10 cellular contexts compared by ENCODE assay signal in genomic region chr19:4391701-4392543, GRCh38. TPM values are rescaled to one million over a fixed set of nuclear protein-coding genes. Genes with fewer than 3 reads are reported as not detected.
A peak's percentile ranks its signal among the peaks of the same experiment; 100 is the strongest.
DNase-seq lines count a peak whose midpoint lies in the region; ATAC-seq and TF ChIP-seq lines count a peak whose summit lies in the region.
"Had no signal": no experiment of that assay in that cellular context is flagged by ENCODE, and none has a peak within 500 bp of the region (broad histone marks: within the 10 kb centered on the region; RNA-seq: fewer than 3 reads in every experiment).

No MANE protein-coding gene starts in this region.

- H3K27me3 Mint-ChIP-seq in activated CD4-positive, alpha-beta memory T cell treated with anti-CD3 and anti-CD28 coated beads, Interleukin-2, amount 10 ng/mL, durations not matched to agents 7 days and 5 days, result no peaks in the 10 kb centered on the region

- H3K27ac Mint-ChIP-seq in activated CD4-positive, alpha-beta memory T cell treated with anti-CD3 and anti-CD28 coated beads, Interleukin-2, amount 10 ng/mL, durations not matched to agents 7 days and 5 days, result no peak overlapping the region

- H3K36me3 Mint-ChIP-seq in activated CD4-positive, alpha-beta memory T cell treated with anti-CD3 and anti-CD28 coated beads, Interleukin-2, amount 10 ng/mL, durations not matched to agents 7 days and 5 days (ENCODE audit: low read depth), result peaks cover 48% of the 10 kb centered on the region

- peak; percentile 86 for DNase-seq in ELR (ENCODE audit: low read depth)
- peak; percentile 79 to 90 for DNase-seq in cardiac fibroblast (ENCODE audit: low read depth in 2 of 2)
- DNase-seq in hepatic stellate cell (ENCODE audit: low spot score), result peak; percentile 58
- DNase-seq in sciatic nerve (ENCODE audit: low spot score), result no peak
- no peak for DNase-seq in NOMO-1 treated with dmso at 0.1 percent for 144 hours (lab: John Stamatoyannopoulos, UW; ENCODE audit: unreplicated experiment)
- DNase-seq in activated CD4-positive, alpha-beta memory T cell treated with anti-CD3 and anti-CD28 coated beads, Interleukin-2, amount 10 ng/mL, durations not matched to agents 7 days and 5 days, result no peak
- no peak for DNase-seq in activated CD4-positive, CD25-positive, alpha-beta regulatory T cell treated with anti-CD3 and anti-CD28 coated beads, Interleukin-2, amount 50 U/mL, for 72 hours
- DNase-seq: activated CD8-positive, alpha-beta memory T cell treated with anti-CD3 and anti-CD28 coated beads for 24 hours; NCI-H69 had no signal

- POLR2A ChIA-PET in activated CD4-positive, alpha-beta memory T cell treated with anti-CD3 and anti-CD28 coated beads, Interleukin-2, amount 10 ng/mL, durations not matched to agents 7 days and 5 days (lab: Charles Lee), result interaction anchor here (1.3 kb wide), 1 partner anchor 22 kb away, joined by 6 read pairs; no protein-coding TSS in a partner anchor

- peak overlapping the region in 1 of 2 donors; percentile 24 for H3K4me3 ChIP-seq in cardiac fibroblast (replicated peaks in 1 of 2; ENCODE audit: low read depth in 2 of 2, low read length in 2 of 2)

- no peak overlapping the region for H3K4me3 Mint-ChIP-seq in activated CD4-positive, alpha-beta memory T cell treated with anti-CD3 and anti-CD28 coated beads, Interleukin-2, amount 10 ng/mL, durations not matched to agents 7 days and 5 days

- intact Hi-C loops in sciatic nerve (cut with DNase I), result no loop called here

- CTCF ChIA-PET in activated CD4-positive, alpha-beta memory T cell treated with anti-CD3 and anti-CD28 coated beads, Interleukin-2, amount 10 ng/mL, durations not matched to agents 7 days and 5 days (lab: Charles Lee), result interaction anchor here (0.8 to 1.3 kb wide), 2 partner anchors 10 to 22 kb away, joined by 3 to 4 read pairs; no protein-coding TSS in a partner anchor

- H3K9me3 Mint-ChIP-seq in activated CD4-positive, alpha-beta memory T cell treated with anti-CD3 and anti-CD28 coated beads, Interleukin-2, amount 10 ng/mL, durations not matched to agents 7 days and 5 days, result no peaks in the 10 kb centered on the region

- TF ChIP-seq CTCF in cardiac fibroblast (IDR thresholded peaks at IDR 0.05; ENCODE audit: low read depth, low read length), result no peak

- peaks cover 55% of the 10 kb centered on the region for H3K4me1 Mint-ChIP-seq in activated CD4-positive, alpha-beta memory T cell treated with anti-CD3 and anti-CD28 coated beads, Interleukin-2, amount 10 ng/mL, durations not matched to agents 7 days and 5 days

- peak; percentile 31 for ATAC-seq in sciatic nerve
- ATAC-seq in HG03432 (IDR thresholded peaks at IDR 0.05; ENCODE audit: unreplicated experiment), result no peak

RNA-seq across cellular contexts. Expression of gene SH3GL1, which starts 8.4 kb away (rescaled TPM):
- 71.8 TPM for total RNA-seq in sciatic nerve
- total RNA-seq in activated CD4-positive, alpha-beta memory T cell treated with anti-CD3 and anti-CD28 coated beads, Interleukin-2, amount 10 ng/mL, durations not matched to agents 7 days and 5 days, result 10 to 100 TPM; 62.1 to 64.0 TPM

RNA-seq across cellular contexts. Expression of gene CHAF1A, which starts 10.5 kb away (rescaled TPM):
- total RNA-seq in sciatic nerve, result 8.0 TPM
- total RNA-seq in activated CD4-positive, alpha-beta memory T cell treated with anti-CD3 and anti-CD28 coated beads, Interleukin-2, amount 10 ng/mL, durations not matched to agents 7 days and 5 days, result 10 to 100 TPM; 71.7 to 82.5 TPM

RNA-seq across cellular contexts. Expression of gene MPND, which starts 48.6 kb away (rescaled TPM):
- total RNA-seq in sciatic nerve, result 13.1 TPM
- 10 to 100 TPM; 19.1 to 20.4 TPM for total RNA-seq in activated CD4-positive, alpha-beta memory T cell treated with anti-CD3 and anti-CD28 coated beads, Interleukin-2, amount 10 ng/mL, durations not matched to agents 7 days and 5 days

RNA-seq across cellular contexts. Expression of gene STAP2, which starts 53.3 kb away (rescaled TPM):
- total RNA-seq in sciatic nerve, result 3.7 TPM
- total RNA-seq in activated CD4-positive, alpha-beta memory T cell treated with anti-CD3 and anti-CD28 coated beads, Interleukin-2, amount 10 ng/mL, durations not matched to agents 7 days and 5 days, result 1 to 10 TPM; 8.3 to 8.6 TPM

Comparison
In these comparisons a context has a peak if more than half of its experiments do, and no peak if none do; other contexts are left out.
1. DNase-seq: peak in ELR (single experiment), cardiac fibroblast (2 of 2) and hepatic stellate cell (single experiment); none in sciatic nerve (single experiment), NOMO-1 treated with dmso at 0.1 percent for 144 hours (single experiment), activated CD4-positive, alpha-beta memory T cell treated with anti-CD3 and anti-CD28 coated beads, Interleukin-2, amount 10 ng/mL, durations not matched to agents 7 days and 5 days (single experiment) and activated CD4-positive, CD25-positive, alpha-beta regulatory T cell treated with anti-CD3 and anti-CD28 coated beads, Interleukin-2, amount 50 U/mL, for 72 hours (single experiment).